9 cellular contexts compared by ENCODE assay signal in the genomic region with DNA sequence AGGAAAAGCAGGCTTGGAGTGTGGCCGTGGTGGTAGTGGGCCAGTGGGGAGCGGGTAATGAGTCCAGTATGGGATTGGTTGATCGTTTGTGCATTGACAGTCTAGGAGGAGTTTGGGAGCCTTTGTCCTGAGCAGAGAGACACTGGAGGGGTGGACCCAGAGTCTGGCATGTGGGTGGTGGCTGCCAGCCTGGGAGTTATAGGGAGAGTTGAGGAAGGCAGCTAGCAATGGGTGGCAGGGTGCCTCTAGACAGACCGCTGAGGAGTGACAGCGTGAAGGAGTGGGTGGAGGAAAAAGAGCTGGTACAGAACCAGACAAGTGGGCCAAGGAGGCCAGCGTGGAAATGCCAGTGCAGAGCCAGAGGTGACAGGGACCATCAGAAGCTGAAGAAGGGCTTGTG. TPM values are rescaled to one million over a fixed set of nuclear protein-coding genes. Genes with fewer than 3 reads are reported as not detected.
"Had no signal": no experiment of that assay in that cellular context is flagged by ENCODE, and none has a peak within 500 bp of the region (broad histone marks: within the 10 kb centered on the region; RNA-seq: fewer than 3 reads in every experiment).

No MANE protein-coding gene starts in this region.

- H3K9ac ChIP-seq: GM23248 had no signal

- H3K4me1 ChIP-seq: HAP-1 had no signal

- DNase-seq: GM23248, GOT3, H7, HFFc6 had no signal

- H3K27ac ChIP-seq: GM23248, HL-60 had no signal

- H3K36me3 ChIP-seq: HAP-1 had no signal

- H3K9me3 ChIP-seq: HAP-1 had no signal

- H2AFZ ChIP-seq: GM23248 had no signal

- H3K4me3 ChIP-seq: GM23248, HAP-1 had no signal

RNA-seq across cellular contexts. Expression of a gene that starts 1.9 kb away (rescaled TPM):
- total RNA-seq: H4, HepG2, HFFc6 had no signal
- polyA plus RNA-seq: GM23248, HepG2, IgD-negative memory B cell had no signal
